Comparison of ENCODE assay signal across 17 cellular contexts in the genomic region with DNA sequence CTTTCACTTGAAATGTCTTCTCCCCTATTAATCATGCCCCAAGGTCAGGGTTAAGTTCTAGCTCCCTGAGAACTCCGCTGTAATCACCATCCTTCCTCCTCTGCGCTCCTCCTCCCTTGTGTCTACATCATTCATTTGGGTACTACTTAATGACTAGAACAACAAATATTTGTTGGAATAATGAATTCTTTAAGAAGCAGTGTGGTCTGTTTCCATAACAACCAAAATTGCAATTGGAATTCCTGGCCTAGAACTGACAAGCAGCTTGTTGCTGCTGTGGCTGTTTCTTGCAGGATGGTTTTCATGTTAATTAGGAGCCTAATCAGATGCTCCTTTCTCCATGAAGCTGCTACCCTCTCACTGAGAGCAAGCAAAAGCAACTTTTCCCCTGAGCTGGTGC.
DNase-seq lines count a peak whose midpoint lies in the region; ATAC-seq and TF ChIP-seq lines count a peak whose summit lies in the region.
"Had no signal": no experiment of that assay in that cellular context is flagged by ENCODE, and none has a peak within 500 bp of the region (broad histone marks: within the 10 kb centered on the region; RNA-seq: fewer than 3 reads in every experiment).

No MANE protein-coding gene starts in this region.

- H3K79me2 ChIP-seq in PC-3 (ENCODE audit: low read length), result no peaks in the 10 kb centered on the region

- H3K4me2 ChIP-seq in PC-3 (ENCODE audit: low read length), result no peak overlapping the region

- no peaks in the 10 kb centered on the region for H3F3A ChIP-seq in PC-3 (ENCODE audit: low read length, unreplicated experiment)

- H3K27ac ChIP-seq in PC-3 (ENCODE audit: low read length), result no peak overlapping the region
- H3K27ac ChIP-seq: lower lobe of right lung, right atrium auricular region, suprapubic skin had no signal

- no peak overlapping the region for H3K4me3 ChIP-seq in adipocyte (ENCODE audit: low read length)
- H3K4me3 ChIP-seq in fibroblast of mammary gland (ENCODE audit: control insufficient read depth, low read depth, low read length), result no peak overlapping the region
- no peak overlapping the region for H3K4me3 ChIP-seq in PC-3 (ENCODE audit: low read length)
- H3K4me3 ChIP-seq: breast epithelium, lower lobe of right lung, right atrium auricular region, suprapubic skin had no signal

- no peak overlapping the region for H3K9ac ChIP-seq in adipocyte (ENCODE audit: low read length)
- no peak overlapping the region for H3K9ac ChIP-seq in PC-3 (ENCODE audit: low read length)

- H3K27me3 ChIP-seq in adipocyte (replicated peaks; ENCODE audit: control insufficient read depth, insufficient read depth, low read length), result no peaks in the 10 kb centered on the region
- H3K27me3 ChIP-seq in PC-3 (ENCODE audit: low read length), result no peaks in the 10 kb centered on the region
- H3K27me3 ChIP-seq: breast epithelium, right atrium auricular region, suprapubic skin had no signal

- H3K9me3 ChIP-seq in adipocyte (ENCODE audit: control insufficient read depth, low read length) (no peaks in the 10 kb centered on the region), PC-3 (ENCODE audit: low read length) (no peaks in the 10 kb centered on the region)
- H3K9me3 ChIP-seq: breast epithelium, lower lobe of right lung, right atrium auricular region, suprapubic skin had no signal

- H2AFZ ChIP-seq in PC-3 (ENCODE audit: low read length), result no peak overlapping the region

- no TSS peak for BruUV-seq in PC-3 (replicated peaks; lab: Mats Ljungman, UMichigan)

- CTCF ChIA-PET in PC-3 (lab: Charles Lee), result no interaction called here

- no peak for ATAC-seq in PC-3
- ATAC-seq: activated CD4-positive, CD25-positive, alpha-beta regulatory T cell treated with anti-CD3 and anti-CD28 coated beads, Interleukin-2, amount 50 U/mL, for 24 hours; activated CD8-positive, alpha-beta memory T cell treated with anti-CD3 and anti-CD28 coated beads, Interleukin-2, amount 10 ng/mL, durations not matched to agents 7 days and 5 days had no signal

- H4K20me1 ChIP-seq in PC-3 (ENCODE audit: low read length), result no peaks in the 10 kb centered on the region

- H3K4me1 ChIP-seq in adipocyte (ENCODE audit: control insufficient read depth, insufficient read depth, low read length), result no peaks in the 10 kb centered on the region
- no peaks in the 10 kb centered on the region for H3K4me1 ChIP-seq in PC-3 (ENCODE audit: insufficient read depth, low read length)
- H3K4me1 ChIP-seq: breast epithelium, lower lobe of right lung, right atrium auricular region, suprapubic skin had no signal

- H3K36me3 ChIP-seq in adipocyte (ENCODE audit: control insufficient read depth, insufficient read depth, low read length, severe bottlenecking) (no peaks in the 10 kb centered on the region), PC-3 (ENCODE audit: low read depth, low read length) (no peaks in the 10 kb centered on the region)
- H3K36me3 ChIP-seq: breast epithelium, lower lobe of right lung, right atrium auricular region, suprapubic skin had no signal

- TF ChIP-seq CTCF in fibroblast of mammary gland (conservative IDR thresholded peaks at IDR 0.05; ENCODE audit: control insufficient read depth, insufficient read depth, low read depth, low read length) (no peak), PC-3 (conservative IDR thresholded peaks at IDR 0.05; ENCODE audit: low read depth, low read length) (no peak)

- DNase-seq in GM04503 (ENCODE audit: low read depth) (peak; percentile 63), adipocyte (ENCODE audit: low read depth) (peak; percentile 25), fibroblast of mammary gland (ENCODE audit: low read depth) (peak; percentile 37), renal cortical epithelial cell (ENCODE audit: low read depth) (peak; percentile 83), NCI-H2171 (lab: John Stamatoyannopoulos, UW) (no peak), SW480 (ENCODE audit: low spot score) (no peak), PC-3 (no peak)
- DNase-seq: activated CD8-positive, alpha-beta memory T cell treated with anti-CD3 and anti-CD28 coated beads, Interleukin-2, amount 10 ng/mL, durations not matched to agents 7 days and 5 days; activated gamma-delta T cell treated with Interleukin-2 at 50 U/mL for 16 hours; DND-41; lower lobe of right lung; MM.1S; NCI-H2029 treated with DMSO at 0.1 percent for 48 hours had no signal

- H3K9me2 ChIP-seq in PC-3 (replicated peaks; ENCODE audit: low read length), result no peaks in the 10 kb centered on the region

- POLR2A ChIA-PET in PC-3 (lab: Charles Lee; ENCODE audit: unreplicated experiment), result no interaction called here

- intact Hi-C loops in PC-3 (cut with micrococcal nuclease), result no loop called here

Comparison
In these comparisons a context has a peak if more than half of its experiments do, and no peak if none do; other contexts are left out.
1. DNase-seq: peak in GM04503 (single experiment), adipocyte (single experiment), fibroblast of mammary gland (single experiment) and renal cortical epithelial cell (single experiment); none in NCI-H2171 (single experiment), SW480 (single experiment) and PC-3 (single experiment).